ENCODE assay signal across 1 cellular context in the genomic region with DNA sequence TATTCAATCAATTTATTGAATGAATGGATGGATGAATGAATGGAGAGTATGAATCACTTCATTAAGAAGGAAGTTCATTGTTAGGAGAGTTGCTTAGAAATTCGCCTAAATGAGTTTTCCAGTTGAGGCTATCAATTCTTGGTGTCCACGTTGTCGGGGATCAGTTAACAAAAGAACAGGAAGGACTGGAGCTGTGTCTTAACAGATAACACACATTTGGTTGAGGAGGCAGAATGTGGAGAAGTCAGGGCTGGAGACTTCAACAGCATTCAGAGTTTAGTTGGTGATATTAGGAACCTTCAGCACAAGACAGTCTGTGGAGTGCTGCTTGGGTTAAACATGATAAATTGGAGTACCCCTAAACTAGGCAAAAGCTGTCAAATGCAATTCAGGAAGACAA.
TF ChIP-seq lines count a peak whose summit lies in the region.

No MANE protein-coding gene starts in this region.

TF ChIP-seq in GM23338, 12 proteins besides CTCF, POLR2A, EP300 and RAD21 (continued from another document):
- TF ChIP-seq, protein P1, sequence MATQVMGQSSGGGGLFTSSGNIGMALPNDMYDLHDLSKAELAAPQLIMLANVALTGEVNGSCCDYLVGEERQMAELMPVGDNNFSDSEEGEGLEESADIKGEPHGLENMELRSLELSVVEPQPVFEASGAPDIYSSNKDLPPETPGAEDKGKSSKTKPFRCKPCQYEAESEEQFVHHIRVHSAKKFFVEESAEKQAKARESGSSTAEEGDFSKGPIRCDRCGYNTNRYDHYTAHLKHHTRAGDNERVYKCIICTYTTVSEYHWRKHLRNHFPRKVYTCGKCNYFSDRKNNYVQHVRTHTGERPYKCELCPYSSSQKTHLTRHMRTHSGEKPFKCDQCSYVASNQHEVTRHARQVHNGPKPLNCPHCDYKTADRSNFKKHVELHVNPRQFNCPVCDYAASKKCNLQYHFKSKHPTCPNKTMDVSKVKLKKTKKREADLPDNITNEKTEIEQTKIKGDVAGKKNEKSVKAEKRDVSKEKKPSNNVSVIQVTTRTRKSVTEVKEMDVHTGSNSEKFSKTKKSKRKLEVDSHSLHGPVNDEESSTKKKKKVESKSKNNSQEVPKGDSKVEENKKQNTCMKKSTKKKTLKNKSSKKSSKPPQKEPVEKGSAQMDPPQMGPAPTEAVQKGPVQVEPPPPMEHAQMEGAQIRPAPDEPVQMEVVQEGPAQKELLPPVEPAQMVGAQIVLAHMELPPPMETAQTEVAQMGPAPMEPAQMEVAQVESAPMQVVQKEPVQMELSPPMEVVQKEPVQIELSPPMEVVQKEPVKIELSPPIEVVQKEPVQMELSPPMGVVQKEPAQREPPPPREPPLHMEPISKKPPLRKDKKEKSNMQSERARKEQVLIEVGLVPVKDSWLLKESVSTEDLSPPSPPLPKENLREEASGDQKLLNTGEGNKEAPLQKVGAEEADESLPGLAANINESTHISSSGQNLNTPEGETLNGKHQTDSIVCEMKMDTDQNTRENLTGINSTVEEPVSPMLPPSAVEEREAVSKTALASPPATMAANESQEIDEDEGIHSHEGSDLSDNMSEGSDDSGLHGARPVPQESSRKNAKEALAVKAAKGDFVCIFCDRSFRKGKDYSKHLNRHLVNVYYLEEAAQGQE (IDR thresholded peaks at IDR 0.05; ENCODE audit: unreplicated experiment), result no peak
- TF ChIP-seq ZNF114 (CRISPR knock-in tag; IDR thresholded peaks at IDR 0.05) (no peak), CREB1 (CRISPR knock-in tag; IDR thresholded peaks at IDR 0.05; ENCODE audit: low read depth) (no peak), POLR2AphosphoS5 (IDR thresholded peaks at IDR 0.05; ENCODE audit: low read depth) (no peak), EZH2phosphoT487 (IDR thresholded peaks at IDR 0.05; ENCODE audit: unreplicated experiment) (no peak), ZNF331 (CRISPR knock-in tag; IDR thresholded peaks at IDR 0.05; ENCODE audit: low read depth) (no peak), EZH2 (IDR thresholded peaks at IDR 0.05; ENCODE audit: low read depth, unreplicated experiment) (no peak)
- TF ChIP-seq, protein P2, sequence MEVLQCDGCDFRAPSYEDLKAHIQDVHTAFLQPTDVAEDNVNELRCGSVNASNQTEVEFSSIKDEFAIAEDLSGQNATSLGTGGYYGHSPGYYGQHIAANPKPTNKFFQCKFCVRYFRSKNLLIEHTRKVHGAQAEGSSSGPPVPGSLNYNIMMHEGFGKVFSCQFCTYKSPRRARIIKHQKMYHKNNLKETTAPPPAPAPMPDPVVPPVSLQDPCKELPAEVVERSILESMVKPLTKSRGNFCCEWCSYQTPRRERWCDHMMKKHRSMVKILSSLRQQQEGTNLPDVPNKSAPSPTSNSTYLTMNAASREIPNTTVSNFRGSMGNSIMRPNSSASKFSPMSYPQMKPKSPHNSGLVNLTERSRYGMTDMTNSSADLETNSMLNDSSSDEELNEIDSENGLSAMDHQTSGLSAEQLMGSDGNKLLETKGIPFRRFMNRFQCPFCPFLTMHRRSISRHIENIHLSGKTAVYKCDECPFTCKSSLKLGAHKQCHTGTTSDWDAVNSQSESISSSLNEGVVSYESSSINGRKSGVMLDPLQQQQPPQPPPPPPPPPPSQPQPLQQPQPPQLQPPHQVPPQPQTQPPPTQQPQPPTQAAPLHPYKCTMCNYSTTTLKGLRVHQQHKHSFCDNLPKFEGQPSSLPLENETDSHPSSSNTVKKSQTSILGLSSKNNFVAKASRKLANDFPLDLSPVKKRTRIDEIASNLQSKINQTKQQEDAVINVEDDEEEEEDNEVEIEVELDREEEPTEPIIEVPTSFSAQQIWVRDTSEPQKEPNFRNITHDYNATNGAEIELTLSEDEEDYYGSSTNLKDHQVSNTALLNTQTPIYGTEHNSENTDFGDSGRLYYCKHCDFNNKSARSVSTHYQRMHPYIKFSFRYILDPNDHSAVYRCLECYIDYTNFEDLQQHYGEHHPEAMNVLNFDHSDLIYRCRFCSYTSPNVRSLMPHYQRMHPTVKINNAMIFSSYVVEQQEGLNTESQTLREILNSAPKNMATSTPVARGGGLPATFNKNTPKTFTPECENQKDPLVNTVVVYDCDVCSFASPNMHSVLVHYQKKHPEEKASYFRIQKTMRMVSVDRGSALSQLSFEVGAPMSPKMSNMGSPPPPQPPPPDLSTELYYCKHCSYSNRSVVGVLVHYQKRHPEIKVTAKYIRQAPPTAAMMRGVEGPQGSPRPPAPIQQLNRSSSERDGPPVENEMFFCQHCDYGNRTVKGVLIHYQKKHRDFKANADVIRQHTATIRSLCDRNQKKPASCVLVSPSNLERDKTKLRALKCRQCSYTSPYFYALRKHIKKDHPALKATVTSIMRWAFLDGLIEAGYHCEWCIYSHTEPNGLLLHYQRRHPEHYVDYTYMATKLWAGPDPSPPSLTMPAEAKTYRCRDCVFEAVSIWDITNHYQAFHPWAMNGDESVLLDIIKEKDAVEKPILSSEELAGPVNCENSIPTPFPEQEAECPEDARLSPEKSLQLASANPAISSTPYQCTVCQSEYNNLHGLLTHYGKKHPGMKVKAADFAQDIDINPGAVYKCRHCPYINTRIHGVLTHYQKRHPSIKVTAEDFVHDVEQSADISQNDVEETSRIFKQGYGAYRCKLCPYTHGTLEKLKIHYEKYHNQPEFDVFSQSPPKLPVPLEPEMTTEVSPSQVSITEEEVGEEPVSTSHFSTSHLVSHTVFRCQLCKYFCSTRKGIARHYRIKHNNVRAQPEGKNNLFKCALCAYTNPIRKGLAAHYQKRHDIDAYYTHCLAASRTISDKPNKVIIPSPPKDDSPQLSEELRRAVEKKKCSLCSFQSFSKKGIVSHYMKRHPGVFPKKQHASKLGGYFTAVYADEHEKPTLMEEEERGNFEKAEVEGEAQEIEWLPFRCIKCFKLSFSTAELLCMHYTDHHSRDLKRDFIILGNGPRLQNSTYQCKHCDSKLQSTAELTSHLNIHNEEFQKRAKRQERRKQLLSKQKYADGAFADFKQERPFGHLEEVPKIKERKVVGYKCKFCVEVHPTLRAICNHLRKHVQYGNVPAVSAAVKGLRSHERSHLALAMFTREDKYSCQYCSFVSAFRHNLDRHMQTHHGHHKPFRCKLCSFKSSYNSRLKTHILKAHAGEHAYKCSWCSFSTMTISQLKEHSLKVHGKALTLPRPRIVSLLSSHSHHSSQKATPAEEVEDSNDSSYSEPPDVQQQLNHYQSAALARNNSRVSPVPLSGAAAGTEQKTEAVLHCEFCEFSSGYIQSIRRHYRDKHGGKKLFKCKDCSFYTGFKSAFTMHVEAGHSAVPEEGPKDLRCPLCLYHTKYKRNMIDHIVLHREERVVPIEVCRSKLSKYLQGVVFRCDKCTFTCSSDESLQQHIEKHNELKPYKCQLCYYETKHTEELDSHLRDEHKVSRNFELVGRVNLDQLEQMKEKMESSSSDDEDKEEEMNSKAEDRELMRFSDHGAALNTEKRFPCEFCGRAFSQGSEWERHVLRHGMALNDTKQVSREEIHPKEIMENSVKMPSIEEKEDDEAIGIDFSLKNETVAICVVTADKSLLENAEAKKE (CRISPR knock-in tag; IDR thresholded peaks at IDR 0.05), result no peak
- TF ChIP-seq, protein P3, sequence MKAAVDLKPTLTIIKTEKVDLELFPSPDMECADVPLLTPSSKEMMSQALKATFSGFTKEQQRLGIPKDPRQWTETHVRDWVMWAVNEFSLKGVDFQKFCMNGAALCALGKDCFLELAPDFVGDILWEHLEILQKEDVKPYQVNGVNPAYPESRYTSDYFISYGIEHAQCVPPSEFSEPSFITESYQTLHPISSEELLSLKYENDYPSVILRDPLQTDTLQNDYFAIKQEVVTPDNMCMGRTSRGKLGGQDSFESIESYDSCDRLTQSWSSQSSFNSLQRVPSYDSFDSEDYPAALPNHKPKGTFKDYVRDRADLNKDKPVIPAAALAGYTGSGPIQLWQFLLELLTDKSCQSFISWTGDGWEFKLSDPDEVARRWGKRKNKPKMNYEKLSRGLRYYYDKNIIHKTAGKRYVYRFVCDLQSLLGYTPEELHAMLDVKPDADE (IDR thresholded peaks at IDR 0.05), result no peak
